1 cellular context compared by ENCODE assay signal in the genomic region with DNA sequence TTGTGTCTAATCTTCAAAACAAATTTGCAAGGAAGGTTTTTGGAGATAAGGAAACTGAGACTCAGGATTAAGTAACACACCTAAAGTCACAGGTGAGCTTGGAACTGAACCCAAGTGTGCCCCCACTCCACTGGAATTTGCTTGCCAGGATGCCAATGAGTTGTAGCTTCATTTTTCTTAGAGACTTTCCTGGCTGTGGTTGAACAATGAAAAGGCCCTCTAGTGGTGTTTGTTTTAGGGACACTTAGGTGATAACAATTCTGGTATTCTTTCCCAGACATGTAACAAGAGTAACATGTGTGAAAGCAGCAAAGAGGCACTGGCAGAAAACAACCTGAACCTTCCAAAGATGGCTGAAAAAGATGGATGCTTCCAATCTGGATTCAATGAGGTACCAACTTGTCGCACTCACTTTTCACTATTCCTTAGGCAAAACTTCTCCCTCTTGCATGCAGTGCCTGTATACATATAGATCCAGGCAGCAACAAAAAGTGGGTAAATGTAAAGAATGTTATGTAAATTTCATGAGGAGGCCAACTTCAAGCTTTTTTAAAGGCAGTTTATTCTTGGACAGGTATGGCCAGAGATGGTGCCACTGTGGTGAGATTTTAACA.
TF ChIP-seq lines count a peak whose summit lies in the region.

No MANE protein-coding gene starts in this region.

TF ChIP-seq in IMR-90, 13 proteins besides CTCF, POLR2A, EP300 and RAD21 (continued from another document):
- TF ChIP-seq ELK1 (IDR thresholded peaks at IDR 0.05; ENCODE audit: borderline replicate concordance, low read depth, low read length) (no peak), NFE2L2 (IDR thresholded peaks at IDR 0.05; ENCODE audit: low read depth, low read length) (no peak)
